2 cellular contexts compared by ENCODE assay signal in genomic region chr13:94232956-94233355, GRCh38.
TF ChIP-seq lines count a peak whose summit lies in the region.

No MANE protein-coding gene starts in this region.

TF ChIP-seq in IMR-90, 13 proteins besides CTCF, POLR2A, EP300 and RAD21:
- TF ChIP-seq CEBPB (IDR thresholded peaks at IDR 0.05; ENCODE audit: low read depth, low read length) = peak; percentile 67
- no peak for TF ChIP-seq NFE2L2 (IDR thresholded peaks at IDR 0.05; ENCODE audit: low read depth, low read length)
- no peak for TF ChIP-seq RFX5 (IDR thresholded peaks at IDR 0.05; ENCODE audit: low read depth, low read length)
- TF ChIP-seq BHLHE40 (IDR thresholded peaks at IDR 0.05; ENCODE audit: low read depth, low read length) = no peak
TF ChIP-seq in IMR-90: peak in this region for 1.

TF ChIP-seq in GM23338, 12 proteins besides CTCF, POLR2A, EP300 and RAD21:
- no peak for TF ChIP-seq NANOG (IDR thresholded peaks at IDR 0.05; ENCODE audit: borderline replicate concordance)
- TF ChIP-seq EZH2 (IDR thresholded peaks at IDR 0.05; ENCODE audit: low read depth, unreplicated experiment) = no peak
- TF ChIP-seq EZH2phosphoT487 (IDR thresholded peaks at IDR 0.05; ENCODE audit: unreplicated experiment) = no peak
- no peak for TF ChIP-seq POLR2AphosphoS5 (IDR thresholded peaks at IDR 0.05; ENCODE audit: low read depth)
- TF ChIP-seq JUNB (IDR thresholded peaks at IDR 0.05; ENCODE audit: unreplicated experiment) = no peak
- no peak for TF ChIP-seq ETS1 (IDR thresholded peaks at IDR 0.05)
- TF ChIP-seq ZNF462 (CRISPR knock-in tag; IDR thresholded peaks at IDR 0.05) = no peak
- TF ChIP-seq ZNF331 (CRISPR knock-in tag; IDR thresholded peaks at IDR 0.05; ENCODE audit: low read depth) = no peak
- no peak for TF ChIP-seq STAT1 (IDR thresholded peaks at IDR 0.05; ENCODE audit: unreplicated experiment)
- TF ChIP-seq REST (IDR thresholded peaks at IDR 0.05; ENCODE audit: unreplicated experiment) = no peak
- no peak for TF ChIP-seq CREB1 (CRISPR knock-in tag; IDR thresholded peaks at IDR 0.05; ENCODE audit: low read depth)
- TF ChIP-seq ZNF114 (CRISPR knock-in tag; IDR thresholded peaks at IDR 0.05) = no peak
